ENCODE assay signal across 34 cellular contexts in the genomic region with DNA sequence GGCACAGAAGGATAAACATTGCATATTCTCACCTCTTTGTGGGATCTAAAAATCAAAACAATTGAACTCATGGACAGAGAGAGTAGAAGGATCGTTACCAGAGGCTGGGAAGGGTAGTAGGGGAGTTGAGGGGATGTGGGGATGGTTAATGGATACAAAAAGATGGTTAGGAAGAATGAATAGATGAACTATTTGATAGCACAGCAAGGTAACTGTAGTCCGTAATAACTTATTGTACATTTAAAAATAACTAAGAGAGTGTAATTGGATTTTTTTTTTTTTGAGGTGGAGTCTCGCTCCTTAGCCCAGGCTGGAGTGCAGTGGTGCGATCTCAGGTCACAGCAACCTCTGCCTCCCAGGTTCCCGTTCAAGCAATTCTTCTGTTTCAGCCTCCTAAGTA.
"Had no signal": no experiment of that assay in that cellular context is flagged by ENCODE, and none has a peak within 500 bp of the region (broad histone marks: within the 10 kb centered on the region; RNA-seq: fewer than 3 reads in every experiment).

No MANE protein-coding gene starts in this region.

- H3K36me3 ChIP-seq: MG63 had no signal

- H3K27me3 ChIP-seq: MG63 had no signal

- DNase-seq: Karpas-422, Kasumi-1, MG63, MM.1S, MV-4-11, NCI-H1048, NCI-H1092, NCI-H1092 treated with DMSO at 0.1 percent for 48 hours, NCI-H1105, NCI-H1105 treated with DMSO at 0.1 percent for 48 hours, NCI-H1417, NCI-H1417 treated with DMSO at 0.1 percent for 48 hours, NCI-H1436, NCI-H1436 treated with DMSO at 0.1 percent for 48 hours, NCI-H146, NCI-H1694, NCI-H1694 treated with DMSO at 0.1 percent for 48 hours, NCI-H187, NCI-H187 treated with DMSO at 0.1 percent for 48 hours, NCI-H1930, NCI-H2029, NCI-H2029 treated with DMSO at 0.1 percent for 48 hours, NCI-H2081, NCI-H2081 treated with DMSO at 0.1 percent for 48 hours, NCI-H2107, NCI-H2171, NCI-H2171 treated with DMSO at 0.1 percent for 48 hours, NCI-H2227 treated with DMSO at 0.1 percent for 48 hours, NCI-H226, NCI-H345, NCI-H446, NCI-H446 treated with DMSO at 0.1 percent for 48 hours, NCI-H510A, NCI-H510A treated with DMSO at 0.1 percent for 48 hours had no signal

- H3K4me3 ChIP-seq: MG63 had no signal

- H3K9me3 ChIP-seq: MG63 had no signal
